ENCODE assay signal across 34 cellular contexts in the genomic region with DNA sequence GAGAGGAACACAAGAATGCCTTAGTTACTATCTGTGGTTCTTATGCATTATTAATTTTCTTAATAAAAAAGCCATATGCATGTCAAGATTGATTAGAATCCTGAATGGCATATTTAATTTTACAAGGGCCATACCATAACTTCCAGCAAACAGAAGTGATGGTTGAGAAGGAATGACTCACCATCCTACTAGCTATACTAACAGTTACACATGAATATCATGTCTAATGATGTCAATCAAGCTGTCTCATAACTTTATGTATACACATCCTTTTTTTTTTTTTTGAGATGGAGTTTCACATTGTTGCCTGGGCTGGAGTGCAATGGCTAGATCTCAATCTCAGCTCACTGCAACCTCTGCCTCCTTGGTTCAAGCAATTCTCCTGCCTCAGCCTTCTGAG.
"Had no signal": no experiment of that assay in that cellular context is flagged by ENCODE, and none has a peak within 500 bp of the region (broad histone marks: within the 10 kb centered on the region; RNA-seq: fewer than 3 reads in every experiment).

No MANE protein-coding gene starts in this region.

- DNase-seq: activated CD4-positive, alpha-beta memory T cell treated with anti-CD3 and anti-CD28 coated beads, Interleukin-2, amount 10 ng/mL, durations not matched to agents 7 days and 5 days; activated CD4-positive, alpha-beta T cell treated with anti-CD3 and anti-CD28 coated beads for 1 hour; activated CD4-positive, alpha-beta T cell treated with anti-CD3 and anti-CD28 coated beads for 36 hours; activated CD4-positive, alpha-beta T cell treated with anti-CD3 and anti-CD28 coated beads for 48 hours; activated CD4-positive, alpha-beta T cell treated with anti-CD3 and anti-CD28 coated beads, Interleukin-2, amount 10 ng/mL, durations not matched to agents 7 days and 5 days; activated CD4-positive, alpha-beta T cell treated with anti-CD3 and anti-CD28 coated beads, Interleukin-2, amount 50 U/mL, for 48 hours; activated CD4-positive, CD25-positive, alpha-beta regulatory T cell; activated CD8-positive, alpha-beta memory T cell treated with anti-CD3 and anti-CD28 coated beads for 24 hours; activated CD8-positive, alpha-beta memory T cell treated with anti-CD3 and anti-CD28 coated beads, Interleukin-2, amount 10 ng/mL, durations not matched to agents 7 days and 5 days; activated CD8-positive, alpha-beta memory T cell treated with anti-CD3 and anti-CD28 coated beads, Interleukin-2, amount 50 U/mL, for 48 hours; activated CD8-positive, alpha-beta T cell treated with anti-CD3 and anti-CD28 coated beads, Interleukin-2, amount 10 ng/mL, durations not matched to agents 7 days and 5 days; activated effector memory CD4-positive, alpha-beta T cell treated with Interleukin-2 at 50 U/mL for 16 hours; activated gamma-delta T cell; activated naive CD4-positive, alpha-beta T cell treated with anti-CD3 and anti-CD28 coated beads, Interleukin-2, amount 10 ng/mL, durations not matched to agents 7 days and 5 days; activated naive CD4-positive, alpha-beta T cell treated with Interleukin-2 at 50 U/mL for 16 hours; activated naive CD8-positive, alpha-beta T cell treated with anti-CD3 and anti-CD28 coated beads for 36 hours; activated T-cell treated with anti-CD3 and anti-CD28 coated beads, Interleukin-2, amount 50 U/mL, for 24 hours; activated T-cell treated with anti-CD3 and anti-CD28 coated beads, Interleukin-2, amount 50 U/mL, for 48 hours; adrenal gland; amniotic stem cell; aorta; body of pancreas; brain microvascular endothelial cell; caudate nucleus; cerebellar nuclear complex; T-helper 1 cell; T-helper 2 cell; T-helper 9 cell; WERI-Rb-1 had no signal

- FAIRE-seq: astrocyte had no signal

- H3K4me1 ChIP-seq: adrenal gland, body of pancreas, breast epithelium had no signal

- ATAC-seq: activated CD4-positive, alpha-beta T cell treated with anti-CD3 and anti-CD28 coated beads for 36 hours; activated CD4-positive, CD25-positive, alpha-beta regulatory T cell treated with anti-CD3 and anti-CD28 coated beads, Interleukin-2, amount 50 U/mL, for 24 hours; activated CD8-positive, alpha-beta memory T cell treated with anti-CD3 and anti-CD28 coated beads, Interleukin-2, amount 10 ng/mL, durations not matched to agents 7 days and 5 days; activated CD8-positive, alpha-beta T cell treated with anti-CD3 and anti-CD28 coated beads, Interleukin-2, amount 10 ng/mL, durations not matched to agents 7 days and 5 days; body of pancreas; WTC11 had no signal

- H3K36me3 ChIP-seq: adrenal gland, brain microvascular endothelial cell, breast epithelium, cardiac muscle cell, WERI-Rb-1 had no signal

- H3K9me3 ChIP-seq: adrenal gland, body of pancreas, breast epithelium had no signal

- H3K4me3 ChIP-seq: adrenal gland, body of pancreas, breast epithelium, cardiac muscle cell had no signal

- H3K27me3 ChIP-seq: adrenal gland, body of pancreas, brain microvascular endothelial cell, breast epithelium, cardiac muscle cell had no signal

- H3K27ac ChIP-seq: adrenal gland, body of pancreas, brain microvascular endothelial cell, breast epithelium, cardiac muscle cell, WERI-Rb-1 had no signal
